In the genomic region with DNA sequence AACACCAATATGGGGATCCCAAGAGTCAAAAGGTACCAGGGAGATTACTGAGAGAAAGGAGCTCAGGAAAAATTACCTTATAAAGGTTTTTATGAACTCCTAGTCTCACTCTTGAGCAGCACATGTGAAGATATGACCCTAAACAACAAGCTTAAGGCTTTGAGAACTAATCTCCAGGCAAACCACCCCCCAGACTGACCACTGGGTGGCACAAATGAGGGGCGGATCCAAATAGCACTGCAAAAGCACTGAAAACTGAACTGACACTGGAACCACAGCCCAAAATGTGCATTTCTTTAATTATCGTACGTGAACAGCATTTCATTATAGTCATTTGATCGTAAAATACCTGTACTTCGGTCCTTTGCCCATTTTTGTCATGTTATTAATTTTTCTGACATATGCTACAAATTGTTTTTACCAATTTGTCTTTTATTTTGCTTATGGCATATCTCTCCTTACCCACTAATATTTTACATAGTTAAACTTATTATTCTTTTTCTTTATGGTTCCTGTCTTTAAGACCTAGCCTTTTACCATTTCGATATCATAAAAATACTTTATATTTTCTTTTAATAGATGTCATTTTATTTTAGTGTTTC, we compare ENCODE assay signal across 8 cellular contexts. TPM values are rescaled to one million over a fixed set of nuclear protein-coding genes. Genes with fewer than 3 reads are reported as not detected.
DNase-seq lines count a peak whose midpoint lies in the region; ATAC-seq, FAIRE-seq and TF ChIP-seq lines count a peak whose summit lies in the region.

No MANE protein-coding gene starts in this region.

- H3K9me3 ChIP-seq in liver (ENCODE audit: control insufficient read depth in 4 of 4, low read length in 3 of 4), result no peaks in the 10 kb centered on the region

- no peak overlapping the region for H3K4me3 ChIP-seq in liver (ENCODE audit: low read depth in 1 of 3, low read length in 3 of 3)

- no peaks in the 10 kb centered on the region for H3K4me1 ChIP-seq in liver (ENCODE audit: control insufficient read depth in 4 of 4, insufficient read depth in 4 of 4, low read length in 3 of 4)

- TF ChIP-seq RAD21 in liver (IDR thresholded peaks at IDR 0.05), result peak; percentile 73 to 86

- no peak for ATAC-seq in GM21390 (IDR thresholded peaks at IDR 0.05; ENCODE audit: unreplicated experiment)

- no peaks in the 10 kb centered on the region for H3K4me1 Mint-ChIP-seq in MCF 10A (ENCODE audit: insufficient read depth, unreplicated experiment)

- intact Hi-C loops in MCF 10A (cut with micrococcal nuclease), result loop anchor here (1.0 kb wide), 2 partner anchors 95 to 99 kb away; no protein-coding TSS in a partner anchor

- no peaks in the 10 kb centered on the region for H3K27me3 ChIP-seq in liver (ENCODE audit: control insufficient read depth in 4 of 4, insufficient read depth in 4 of 4, low read length in 3 of 4)

- H3K4me3 Mint-ChIP-seq in MCF 10A (ENCODE audit: unreplicated experiment), result no peak overlapping the region

- no peaks in the 10 kb centered on the region for H3K27me3 Mint-ChIP-seq in MCF 10A (ENCODE audit: insufficient read depth, unreplicated experiment)

- H3K36me3 ChIP-seq in liver (ENCODE audit: control insufficient read depth in 4 of 4, insufficient read depth in 3 of 4, low read depth in 1 of 4, low read length in 3 of 4), result peaks cover 3 to 5% (median 4%) of the 10 kb centered on the region in 4 donors

- TF ChIP-seq CTCF in AG09319 (IDR thresholded peaks at IDR 0.05; ENCODE audit: low read depth, low read length) (peak; percentile 65), GM10266 (IDR thresholded peaks at IDR 0.05; ENCODE audit: control insufficient read depth, insufficient read depth, low read depth, missing control alignments) (peak; percentile 28), MCF 10A (IDR thresholded peaks at IDR 0.05; ENCODE audit: unreplicated experiment) (peak; percentile 35), liver (IDR thresholded peaks at IDR 0.05; ENCODE audit: low read depth, low read length, missing input control) (peak; percentile 58)

- DNase-seq in AG09319 (ENCODE audit: extremely low read depth, low read depth) (peak; percentile 1), GM10266 (ENCODE audit: extremely low spot score) (no peak), NOMO-1 treated with dmso at 0.1 percent for 144 hours (lab: John Stamatoyannopoulos, UW; ENCODE audit: unreplicated experiment) (peak; percentile 41), MCF 10A (ENCODE audit: unreplicated experiment) (peak; percentile 48), urothelium cell line (ENCODE audit: low spot score) (peak; percentile 12), DMS79 treated with DMSO at 0.1 percent for 48 hours (lab: John Stamatoyannopoulos, UW) (no peak)

- 87% methylated on average over 6 of the region's 6 CpGs for WGBS in liver

- H3K27ac Mint-ChIP-seq in MCF 10A (ENCODE audit: low read depth, unreplicated experiment), result no peak overlapping the region

- no peak for FAIRE-seq in urothelium cell line (lab: Jason Lieb, UNC)

- H3K9me3 Mint-ChIP-seq in MCF 10A (ENCODE audit: unreplicated experiment), result no peaks in the 10 kb centered on the region

- BruUV-seq in MCF 10A (replicated peaks; lab: Mats Ljungman, UMichigan), result no TSS peak

- CTCF ChIA-PET in MCF 10A (lab: Yijun Ruan, JAX), result interaction anchor here (0.6 to 5.8 kb wide), 19 partner anchors 8 to 307 kb away, joined by 3 to 70 read pairs (median 3); no protein-coding TSS in a partner anchor

- H3K9ac ChIP-seq in liver (ENCODE audit: low read depth in 1 of 2, low read length in 2 of 2), result no peak overlapping the region

- POLR2A ChIA-PET in MCF 10A (lab: Yijun Ruan, JAX), result no interaction called here

- peaks cover 94% of the 10 kb centered on the region for H3K36me3 Mint-ChIP-seq in MCF 10A (ENCODE audit: insufficient read depth, unreplicated experiment)

- H3K27ac ChIP-seq in liver (ENCODE audit: low read depth in 1 of 2, low read length in 2 of 2), result no peak overlapping the region

TF ChIP-seq in liver, 16 proteins besides CTCF, POLR2A, EP300 and RAD21:
- TF ChIP-seq, protein P1, sequence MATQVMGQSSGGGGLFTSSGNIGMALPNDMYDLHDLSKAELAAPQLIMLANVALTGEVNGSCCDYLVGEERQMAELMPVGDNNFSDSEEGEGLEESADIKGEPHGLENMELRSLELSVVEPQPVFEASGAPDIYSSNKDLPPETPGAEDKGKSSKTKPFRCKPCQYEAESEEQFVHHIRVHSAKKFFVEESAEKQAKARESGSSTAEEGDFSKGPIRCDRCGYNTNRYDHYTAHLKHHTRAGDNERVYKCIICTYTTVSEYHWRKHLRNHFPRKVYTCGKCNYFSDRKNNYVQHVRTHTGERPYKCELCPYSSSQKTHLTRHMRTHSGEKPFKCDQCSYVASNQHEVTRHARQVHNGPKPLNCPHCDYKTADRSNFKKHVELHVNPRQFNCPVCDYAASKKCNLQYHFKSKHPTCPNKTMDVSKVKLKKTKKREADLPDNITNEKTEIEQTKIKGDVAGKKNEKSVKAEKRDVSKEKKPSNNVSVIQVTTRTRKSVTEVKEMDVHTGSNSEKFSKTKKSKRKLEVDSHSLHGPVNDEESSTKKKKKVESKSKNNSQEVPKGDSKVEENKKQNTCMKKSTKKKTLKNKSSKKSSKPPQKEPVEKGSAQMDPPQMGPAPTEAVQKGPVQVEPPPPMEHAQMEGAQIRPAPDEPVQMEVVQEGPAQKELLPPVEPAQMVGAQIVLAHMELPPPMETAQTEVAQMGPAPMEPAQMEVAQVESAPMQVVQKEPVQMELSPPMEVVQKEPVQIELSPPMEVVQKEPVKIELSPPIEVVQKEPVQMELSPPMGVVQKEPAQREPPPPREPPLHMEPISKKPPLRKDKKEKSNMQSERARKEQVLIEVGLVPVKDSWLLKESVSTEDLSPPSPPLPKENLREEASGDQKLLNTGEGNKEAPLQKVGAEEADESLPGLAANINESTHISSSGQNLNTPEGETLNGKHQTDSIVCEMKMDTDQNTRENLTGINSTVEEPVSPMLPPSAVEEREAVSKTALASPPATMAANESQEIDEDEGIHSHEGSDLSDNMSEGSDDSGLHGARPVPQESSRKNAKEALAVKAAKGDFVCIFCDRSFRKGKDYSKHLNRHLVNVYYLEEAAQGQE (IDR thresholded peaks at IDR 0.05), result no peak
- TF ChIP-seq SP1 (IDR thresholded peaks at IDR 0.05) (no peak), EGR1 (IDR thresholded peaks at IDR 0.05; ENCODE audit: low read depth in 2 of 2) (no peak), GABPA (IDR thresholded peaks at IDR 0.05 in 1 of 2, conservative IDR thresholded peaks at IDR 0.05 in 1 of 2) (no peak), YY1 (IDR thresholded peaks at IDR 0.05) (no peak), JUND (IDR thresholded peaks at IDR 0.05) (no peak)
- TF ChIP-seq, protein P2, sequence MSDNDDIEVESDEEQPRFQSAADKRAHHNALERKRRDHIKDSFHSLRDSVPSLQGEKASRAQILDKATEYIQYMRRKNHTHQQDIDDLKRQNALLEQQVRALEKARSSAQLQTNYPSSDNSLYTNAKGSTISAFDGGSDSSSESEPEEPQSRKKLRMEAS (IDR thresholded peaks at IDR 0.05), result no peak
TF ChIP-seq in liver: peak in this region for 0.

RNA-seq across cellular contexts. Expression of a gene that starts 31.5 kb away (rescaled TPM):
- 38.4 and 43.2 TPM in 2 replicates for total RNA-seq in MCF 10A (2022)
- total RNA-seq in liver, result 10 to 100 TPM; 16.4 to 52.0 TPM
- 10 to 100 TPM in 1 of 2 donors, 1 to 10 TPM in 1; 8.0 to 43.1 TPM for polyA plus RNA-seq in liver

RNA-seq across cellular contexts. Expression of a gene that starts 44.5 kb away (rescaled TPM):
- total RNA-seq in MCF 10A (2022), result 25.4 and 31.6 TPM in 2 replicates
- total RNA-seq in liver, result 1 to 10 TPM; 3.4 to 9.7 TPM
- 1 to 10 TPM; 1.3 to 3.2 TPM for polyA plus RNA-seq in liver

Comparison
In these comparisons a context has a peak if more than half of its experiments do, and no peak if none do; other contexts are left out.
1. DNase-seq: peak in AG09319 (single experiment), NOMO-1 treated with dmso at 0.1 percent for 144 hours (single experiment), MCF 10A (single experiment) and urothelium cell line (single experiment); none in GM10266 (single experiment) and DMS79 treated with DMSO at 0.1 percent for 48 hours (single experiment).
2. Peak in every context shown above with its lines, with median percentiles within 50 percentile points of each other: CTCF ChIP-seq.